27 cellular contexts compared by ENCODE assay signal in the genomic region with DNA sequence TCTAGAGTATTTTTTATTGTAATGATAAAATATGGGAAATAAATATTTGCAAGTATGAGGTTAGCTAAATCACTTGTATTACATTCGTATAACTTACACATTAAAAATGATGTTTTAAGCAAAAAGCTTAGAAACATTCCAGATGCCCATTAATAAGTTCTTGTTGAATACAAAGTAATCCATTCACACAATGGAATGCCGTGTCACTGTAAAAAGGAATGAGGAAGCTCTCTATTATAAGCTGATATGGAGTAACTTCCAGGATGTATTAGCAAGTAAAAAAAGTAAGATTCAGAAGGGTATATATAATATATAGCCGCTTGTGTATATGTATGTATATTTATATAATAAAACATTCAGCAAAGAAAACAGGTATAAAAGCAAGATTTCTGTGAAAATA.
"Had no signal": no experiment of that assay in that cellular context is flagged by ENCODE, and none has a peak within 500 bp of the region (broad histone marks: within the 10 kb centered on the region; RNA-seq: fewer than 3 reads in every experiment).

No MANE protein-coding gene starts in this region.

- H3K9me3 Mint-ChIP-seq: activated B cell treated with CpG ODN at 0.5 μM for 24 hours; activated naive CD4-positive, alpha-beta T cell treated with anti-CD3 and anti-CD28 coated beads, Interleukin-2, amount 50 U/mL, for 72 hours; activated T-cell treated with anti-CD3 and anti-CD28 coated beads, Interleukin-2, amount 50 U/mL, for 72 hours; natural killer cell treated with Interleukin-12 subunit alpha and Interleukin-12 subunit beta and Interleukin-15 and Interleukin-18, amount 100 ng/mL, for 72 hours; stimulated activated naive CD8-positive, alpha-beta T cell treated with anti-CD3 and anti-CD28 coated beads, Interleukin-15, Interleukin-2, amounts not matched to agents 100 ng/mL and 50 ng/mL, for 24 hours had no signal

- H3K4me3 ChIP-seq: cardiac muscle cell, colonic mucosa, dorsolateral prefrontal cortex, heart right ventricle, left lung, lower lobe of right lung, mucosa of descending colon, right lobe of liver, skin epidermis, thoracic aorta had no signal

- H3K27ac Mint-ChIP-seq: activated B cell treated with CpG ODN at 0.5 μM for 24 hours; activated CD8-positive, alpha-beta memory T cell treated with anti-CD3 and anti-CD28 coated beads, Interleukin-2, amount 10 ng/mL, durations not matched to agents 7 days and 5 days; activated CD8-positive, alpha-beta T cell treated with anti-CD3 and anti-CD28 coated beads, Interleukin-2, amount 10 ng/mL, durations not matched to agents 7 days and 5 days; activated naive CD4-positive, alpha-beta T cell treated with anti-CD3 and anti-CD28 coated beads, Interleukin-2, amount 50 U/mL, for 72 hours; activated T-cell treated with anti-CD3 and anti-CD28 coated beads, Interleukin-2, amount 50 U/mL, for 72 hours; effector memory CD8-positive, alpha-beta T cell; natural killer cell treated with Interleukin-12 subunit alpha and Interleukin-12 subunit beta and Interleukin-15 and Interleukin-18, amount 100 ng/mL, for 72 hours; stimulated activated effector memory CD8-positive, alpha-beta T cell treated with anti-CD3 and anti-CD28 coated beads, Interleukin-12 subunit alpha, Interleukin-12 subunit beta, amount 100 ng/mL, for 72 hours; stimulated activated naive CD8-positive, alpha-beta T cell treated with anti-CD3 and anti-CD28 coated beads, Interleukin-15, Interleukin-2, amounts not matched to agents 100 ng/mL and 50 ng/mL, for 24 hours had no signal

- DNase-seq: activated B cell treated with CpG ODN at 0.5 μM for 24 hours; activated CD4-positive, alpha-beta T cell treated with anti-CD3 and anti-CD28 coated beads, Interleukin-2, amount 50 U/mL, for 1 hour; activated CD8-positive, alpha-beta memory T cell treated with anti-CD3 and anti-CD28 coated beads, Interleukin-2, amount 10 ng/mL, durations not matched to agents 7 days and 5 days; activated CD8-positive, alpha-beta T cell treated with anti-CD3 and anti-CD28 coated beads, Interleukin-2, amount 10 ng/mL, durations not matched to agents 7 days and 5 days; activated naive CD4-positive, alpha-beta T cell; activated T-cell treated with anti-CD3 and anti-CD28 coated beads, Interleukin-2, amount 50 U/mL, for 72 hours; anterior cingulate cortex; cerebellar nuclear complex; colonic mucosa; dorsolateral prefrontal cortex; effector memory CD8-positive, alpha-beta T cell; foreskin fibroblast; heart right ventricle; left lung; lower lobe of right lung; mucosa of descending colon; right lobe of liver; stimulated activated CD4-positive, alpha-beta T cell treated with anti-CD3 and anti-CD28 coated beads, Interleukin-4, amount 100 ng/mL, for 24 hours; T-helper 9 cell; trophoblast cell had no signal

- H3K4me1 Mint-ChIP-seq: activated B cell treated with CpG ODN at 0.5 μM for 24 hours; activated CD8-positive, alpha-beta memory T cell treated with anti-CD3 and anti-CD28 coated beads, Interleukin-2, amount 10 ng/mL, durations not matched to agents 7 days and 5 days; stimulated activated effector memory CD8-positive, alpha-beta T cell treated with anti-CD3 and anti-CD28 coated beads, Interleukin-12 subunit alpha, Interleukin-12 subunit beta, amount 100 ng/mL, for 72 hours had no signal

- H3K4me1 ChIP-seq: colonic mucosa, heart right ventricle, left lung, lower lobe of right lung, right lobe of liver had no signal

- H3K27ac ChIP-seq: cardiac muscle cell, colonic mucosa, dorsolateral prefrontal cortex, heart right ventricle, left lung, lower lobe of right lung, right lobe of liver, skin epidermis, thoracic aorta had no signal

- H3K36me3 ChIP-seq: cardiac muscle cell, colonic mucosa, heart right ventricle, left lung, lower lobe of right lung, right lobe of liver, thoracic aorta had no signal

- H3K27me3 Mint-ChIP-seq: activated B cell treated with CpG ODN at 0.5 μM for 24 hours; activated CD8-positive, alpha-beta memory T cell treated with anti-CD3 and anti-CD28 coated beads, Interleukin-2, amount 10 ng/mL, durations not matched to agents 7 days and 5 days; effector memory CD8-positive, alpha-beta T cell; natural killer cell treated with Interleukin-12 subunit alpha and Interleukin-12 subunit beta and Interleukin-15 and Interleukin-18, amount 100 ng/mL, for 72 hours; stimulated activated naive CD8-positive, alpha-beta T cell treated with anti-CD3 and anti-CD28 coated beads, Interleukin-15, Interleukin-2, amounts not matched to agents 100 ng/mL and 50 ng/mL, for 24 hours had no signal

- H3K4me3 Mint-ChIP-seq: activated B cell treated with CpG ODN at 0.5 μM for 24 hours; activated CD8-positive, alpha-beta memory T cell treated with anti-CD3 and anti-CD28 coated beads, Interleukin-2, amount 10 ng/mL, durations not matched to agents 7 days and 5 days; activated CD8-positive, alpha-beta T cell treated with anti-CD3 and anti-CD28 coated beads, Interleukin-2, amount 10 ng/mL, durations not matched to agents 7 days and 5 days; activated T-cell treated with anti-CD3 and anti-CD28 coated beads, Interleukin-2, amount 50 U/mL, for 72 hours; effector memory CD8-positive, alpha-beta T cell; natural killer cell treated with Interleukin-12 subunit alpha and Interleukin-12 subunit beta and Interleukin-15 and Interleukin-18, amount 100 ng/mL, for 72 hours; stimulated activated effector memory CD8-positive, alpha-beta T cell treated with anti-CD3 and anti-CD28 coated beads, Interleukin-12 subunit alpha, Interleukin-12 subunit beta, amount 100 ng/mL, for 72 hours; stimulated activated naive CD8-positive, alpha-beta T cell treated with anti-CD3 and anti-CD28 coated beads, Interleukin-15, Interleukin-2, amounts not matched to agents 100 ng/mL and 50 ng/mL, for 24 hours had no signal

- H3K27me3 ChIP-seq: cardiac muscle cell, colonic mucosa, heart right ventricle, left lung, right lobe of liver had no signal

- H3K9me3 ChIP-seq: colonic mucosa, heart right ventricle, left lung, lower lobe of right lung, mucosa of descending colon, right lobe of liver, thoracic aorta had no signal

- H3K36me3 Mint-ChIP-seq: activated CD8-positive, alpha-beta memory T cell treated with anti-CD3 and anti-CD28 coated beads, Interleukin-2, amount 10 ng/mL, durations not matched to agents 7 days and 5 days; activated naive CD4-positive, alpha-beta T cell treated with anti-CD3 and anti-CD28 coated beads, Interleukin-2, amount 50 U/mL, for 72 hours; natural killer cell treated with Interleukin-12 subunit alpha and Interleukin-12 subunit beta and Interleukin-15 and Interleukin-18, amount 100 ng/mL, for 72 hours; stimulated activated effector memory CD8-positive, alpha-beta T cell treated with anti-CD3 and anti-CD28 coated beads, Interleukin-12 subunit alpha, Interleukin-12 subunit beta, amount 100 ng/mL, for 72 hours had no signal
